Comparison of ENCODE assay signal across 13 cellular contexts in genomic region chr2:203951366-203951902, GRCh38. TPM values are rescaled to one million over a fixed set of nuclear protein-coding genes. Genes with fewer than 3 reads are reported as not detected.
DNase-seq lines count a peak whose midpoint lies in the region; ATAC-seq and TF ChIP-seq lines count a peak whose summit lies in the region.
"Had no signal": no experiment of that assay in that cellular context is flagged by ENCODE, and none has a peak within 500 bp of the region (broad histone marks: within the 10 kb centered on the region; RNA-seq: fewer than 3 reads in every experiment).

No MANE protein-coding gene starts in this region.

- intact Hi-C loops in breast epithelium (cut with DNase I; ENCODE audit: low total_unique reads) (no loop called here), MCF 10A (cut with micrococcal nuclease) (no loop called here)

- TF ChIP-seq CTCF in breast epithelium (IDR thresholded peaks at IDR 0.05) (no peak), MCF 10A (IDR thresholded peaks at IDR 0.05; ENCODE audit: unreplicated experiment) (no peak)

- H3K9me3 Mint-ChIP-seq in MCF 10A (ENCODE audit: unreplicated experiment): no peaks in the 10 kb centered on the region
- H3K9me3 Mint-ChIP-seq in activated naive CD8-positive, alpha-beta T cell (ENCODE audit: low read depth): no peaks in the 10 kb centered on the region
- no peaks in the 10 kb centered on the region for H3K9me3 Mint-ChIP-seq in stimulated activated naive CD8-positive, alpha-beta T cell treated with anti-CD3 and anti-CD28 coated beads, Interleukin-15, amount 100 ng/mL, for 72 hours

- no peaks in the 10 kb centered on the region for H3K36me3 ChIP-seq in breast epithelium

- H3K4me1 Mint-ChIP-seq in MCF 10A (ENCODE audit: insufficient read depth, unreplicated experiment): peaks cover 5% of the 10 kb centered on the region
- peaks cover 85% of the 10 kb centered on the region for H3K4me1 Mint-ChIP-seq in activated naive CD8-positive, alpha-beta T cell (ENCODE audit: low read depth)
- peaks cover 81% of the 10 kb centered on the region for H3K4me1 Mint-ChIP-seq in stimulated activated naive CD8-positive, alpha-beta T cell treated with anti-CD3 and anti-CD28 coated beads, Interleukin-15, amount 100 ng/mL, for 72 hours

- peak overlapping the region; percentile 13 to 33 for H3K27ac ChIP-seq in breast epithelium
- H3K27ac ChIP-seq: GM23248 had no signal

- peak; percentile 70 for ATAC-seq in stimulated activated naive CD8-positive, alpha-beta T cell treated with anti-CD3 and anti-CD28 coated beads, Interleukin-15, amount 100 ng/mL, for 72 hours
- ATAC-seq in GM19023 (IDR thresholded peaks at IDR 0.05; ENCODE audit: unreplicated experiment) (no peak), HG03439 (IDR thresholded peaks at IDR 0.05; ENCODE audit: unreplicated experiment) (no peak)

- CTCF ChIA-PET in MCF 10A (lab: Yijun Ruan, JAX): interaction anchor here (0.6 kb wide), 1 partner anchor 33 kb away, joined by 3 read pairs; no protein-coding TSS in a partner anchor

- no peaks in the 10 kb centered on the region for H3K27me3 ChIP-seq in breast epithelium

- H3K4me1 ChIP-seq in breast epithelium: no peaks in the 10 kb centered on the region

- no TSS peak for BruUV-seq in MCF 10A (replicated peaks; lab: Mats Ljungman, UMichigan)

- H3K4me3 ChIP-seq in breast epithelium: no peak overlapping the region
- H3K4me3 ChIP-seq: GM23248 had no signal

- H3K9me3 ChIP-seq in breast epithelium: no peaks in the 10 kb centered on the region

- POLR2A ChIA-PET in MCF 10A (lab: Yijun Ruan, JAX): interaction anchor here (0.6 kb wide), 1 partner anchor 23 kb away, joined by 3 read pairs; no protein-coding TSS in a partner anchor

- DNase-seq in breast epithelium (ENCODE audit: low spot score in 2 of 2): peak in 1 of 2 donors; percentile 48
- no peak for DNase-seq in MCF 10A (ENCODE audit: unreplicated experiment)
- peak; percentile 70 for DNase-seq in RPMI8226
- peak in 1 of 2 donors; percentile 33 for DNase-seq in stimulated activated naive CD8-positive, alpha-beta T cell treated with anti-CD3 and anti-CD28 coated beads, Interleukin-15, amount 100 ng/mL, for 72 hours
- DNase-seq in GF-D8 (lab: John Stamatoyannopoulos, UW): no peak
- DNase-seq: activated gamma-delta T cell, AML-193, GM23248, NCI-H2029 treated with DMSO at 0.1 percent for 48 hours, SHP77 treated with DMSO at 0.1 percent for 48 hours had no signal

- H3K4me3 Mint-ChIP-seq in MCF 10A (ENCODE audit: unreplicated experiment): no peak overlapping the region
- peak overlapping the region; percentile 83 for H3K4me3 Mint-ChIP-seq in activated naive CD8-positive, alpha-beta T cell
- H3K4me3 Mint-ChIP-seq in stimulated activated naive CD8-positive, alpha-beta T cell treated with anti-CD3 and anti-CD28 coated beads, Interleukin-15, amount 100 ng/mL, for 72 hours: peak overlapping the region; percentile 83 to 84

- no peak for TF ChIP-seq POLR2A in breast epithelium (IDR thresholded peaks at IDR 0.05)

- no peaks in the 10 kb centered on the region for H3K27me3 Mint-ChIP-seq in MCF 10A (ENCODE audit: insufficient read depth, unreplicated experiment)
- H3K27me3 Mint-ChIP-seq in activated naive CD8-positive, alpha-beta T cell: no peaks in the 10 kb centered on the region
- no peaks in the 10 kb centered on the region for H3K27me3 Mint-ChIP-seq in stimulated activated naive CD8-positive, alpha-beta T cell treated with anti-CD3 and anti-CD28 coated beads, Interleukin-15, amount 100 ng/mL, for 72 hours

- H3K27ac Mint-ChIP-seq in MCF 10A (ENCODE audit: low read depth, unreplicated experiment): no peak overlapping the region
- H3K27ac Mint-ChIP-seq in activated naive CD8-positive, alpha-beta T cell: peak overlapping the region; percentile 80
- H3K27ac Mint-ChIP-seq in stimulated activated naive CD8-positive, alpha-beta T cell treated with anti-CD3 and anti-CD28 coated beads, Interleukin-15, amount 100 ng/mL, for 72 hours: peak overlapping the region; percentile 19 to 75

- no peaks in the 10 kb centered on the region for H3K36me3 Mint-ChIP-seq in MCF 10A (ENCODE audit: insufficient read depth, unreplicated experiment)
- peaks cover 13% of the 10 kb centered on the region for H3K36me3 Mint-ChIP-seq in activated naive CD8-positive, alpha-beta T cell

RNA-seq across cellular contexts. Expression of gene ICOS, which starts 14.9 kb away (rescaled TPM):
- total RNA-seq in breast epithelium (under 1 TPM; 0.33 to 0.64 (median 0.59) TPM), MCF 10A (2022) (not detected in 2 replicates)
- total RNA-seq: GM23248 had no signal
